ENCODE assay signal across 1 cellular context in genomic region chr17:2844386-2844785, GRCh38.
TF ChIP-seq lines count a peak whose summit lies in the region.

No MANE protein-coding gene starts in this region.

TF ChIP-seq in H1, 55 proteins besides CTCF, POLR2A, EP300 and RAD21 (continued from another document):
- TF ChIP-seq, protein P1, sequence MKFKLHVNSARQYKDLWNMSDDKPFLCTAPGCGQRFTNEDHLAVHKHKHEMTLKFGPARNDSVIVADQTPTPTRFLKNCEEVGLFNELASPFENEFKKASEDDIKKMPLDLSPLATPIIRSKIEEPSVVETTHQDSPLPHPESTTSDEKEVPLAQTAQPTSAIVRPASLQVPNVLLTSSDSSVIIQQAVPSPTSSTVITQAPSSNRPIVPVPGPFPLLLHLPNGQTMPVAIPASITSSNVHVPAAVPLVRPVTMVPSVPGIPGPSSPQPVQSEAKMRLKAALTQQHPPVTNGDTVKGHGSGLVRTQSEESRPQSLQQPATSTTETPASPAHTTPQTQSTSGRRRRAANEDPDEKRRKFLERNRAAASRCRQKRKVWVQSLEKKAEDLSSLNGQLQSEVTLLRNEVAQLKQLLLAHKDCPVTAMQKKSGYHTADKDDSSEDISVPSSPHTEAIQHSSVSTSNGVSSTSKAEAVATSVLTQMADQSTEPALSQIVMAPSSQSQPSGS (IDR thresholded peaks at IDR 0.05; ENCODE audit: low read length), result no peak
- TF ChIP-seq NANOG (IDR thresholded peaks at IDR 0.05; ENCODE audit: insufficient read depth, low read depth, low read length, poor library complexity, severe bottlenecking) (no peak), ZNF274 (IDR thresholded peaks at IDR 0.05; ENCODE audit: borderline replicate concordance, extremely low read depth, low read length) (no peak)
